In the genomic region with DNA sequence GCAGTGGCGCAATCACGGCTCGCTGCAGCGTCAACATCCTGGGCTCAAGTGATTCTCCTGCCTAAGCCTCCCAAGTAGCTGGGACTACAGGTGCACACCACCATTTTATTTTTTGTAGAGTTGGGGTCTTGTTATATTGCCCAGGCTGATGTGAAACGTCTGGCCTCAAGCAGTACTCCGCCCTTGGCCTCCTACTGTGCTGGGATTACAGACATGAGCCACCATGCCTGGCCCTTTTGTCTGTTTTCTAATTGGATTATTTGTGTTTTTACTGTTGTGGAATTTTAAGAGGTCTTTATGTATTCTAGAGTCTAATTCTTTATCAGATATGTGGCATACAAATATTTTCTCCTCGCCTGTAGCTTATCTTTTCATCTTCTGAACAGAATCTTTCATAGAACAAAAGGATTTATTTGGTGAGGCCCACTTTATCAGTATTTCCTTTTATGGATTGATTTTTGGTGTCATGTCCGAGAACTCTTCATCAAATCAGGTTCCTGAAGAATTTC, we compare ENCODE assay signal across 19 cellular contexts.
"Had no signal": no experiment of that assay in that cellular context is flagged by ENCODE, and none has a peak within 500 bp of the region (broad histone marks: within the 10 kb centered on the region; RNA-seq: fewer than 3 reads in every experiment).

No MANE protein-coding gene starts in this region.

- H3K27me3 ChIP-seq: esophagus muscularis mucosa, hepatocyte, thyroid gland had no signal

- H3K4me2 ChIP-seq: hepatocyte had no signal

- H3K9me3 Mint-ChIP-seq: activated CD8-positive, alpha-beta T cell treated with anti-CD3 and anti-CD28 coated beads for 36 hours; activated T-cell treated with anti-CD3 and anti-CD28 coated beads, Interleukin-2, amount 50 U/mL, for 4 hours; natural killer cell treated with Interleukin-12 subunit alpha and Interleukin-12 subunit beta and Interleukin-15 and Interleukin-18, amount 100 ng/mL, for 72 hours had no signal

- H3K9me3 ChIP-seq: breast epithelium, esophagus muscularis mucosa, lower lobe of right lung, thyroid gland, uterus had no signal

- H2AFZ ChIP-seq: hepatocyte had no signal

- DNase-seq: activated CD4-positive, alpha-beta T cell treated with anti-CD3 and anti-CD28 coated beads for 4 hours; activated effector memory CD4-positive, alpha-beta T cell treated with Interleukin-2 at 50 U/mL for 16 hours; activated naive CD4-positive, alpha-beta T cell treated with anti-CD3 and anti-CD28 coated beads, Interleukin-2, amount 50 U/mL, for 16 hours; activated T-cell treated with anti-CD3 and anti-CD28 coated beads, Interleukin-2, amount 50 U/mL, for 4 hours; aorta; effector CD4-positive, alpha-beta T cell; left colon; lower lobe of right lung; posterior cingulate gyrus; stimulated activated CD8-positive, alpha-beta memory T cell treated with anti-CD3 and anti-CD28 coated beads, Interleukin-4, amount 100 ng/mL, for 48 hours; stimulated activated naive CD4-positive, alpha-beta T cell; SW 1271; uterus had no signal

- H3K4me3 ChIP-seq: breast epithelium, esophagus muscularis mucosa, hepatocyte, lower lobe of right lung, thyroid gland, uterus had no signal

- H3K36me3 ChIP-seq: breast epithelium, esophagus muscularis mucosa, lower lobe of right lung, thyroid gland, uterus had no signal

- H3K27ac Mint-ChIP-seq: activated CD8-positive, alpha-beta T cell treated with anti-CD3 and anti-CD28 coated beads for 36 hours; natural killer cell treated with Interleukin-12 subunit alpha and Interleukin-12 subunit beta and Interleukin-15 and Interleukin-18, amount 100 ng/mL, for 72 hours had no signal

- H3K36me3 Mint-ChIP-seq: natural killer cell treated with Interleukin-12 subunit alpha and Interleukin-12 subunit beta and Interleukin-15 and Interleukin-18, amount 100 ng/mL, for 72 hours had no signal

- H3K27ac ChIP-seq: breast epithelium, esophagus muscularis mucosa, hepatocyte, lower lobe of right lung had no signal

- H3K4me3 Mint-ChIP-seq: activated CD8-positive, alpha-beta T cell treated with anti-CD3 and anti-CD28 coated beads for 36 hours; activated T-cell treated with anti-CD3 and anti-CD28 coated beads, Interleukin-2, amount 50 U/mL, for 4 hours; natural killer cell treated with Interleukin-12 subunit alpha and Interleukin-12 subunit beta and Interleukin-15 and Interleukin-18, amount 100 ng/mL, for 72 hours had no signal

- H3K27me3 Mint-ChIP-seq: activated CD8-positive, alpha-beta T cell treated with anti-CD3 and anti-CD28 coated beads for 36 hours had no signal

- H3K4me1 ChIP-seq: breast epithelium, uterus had no signal
